In genomic region chr3:168250415-168250861, GRCh38 we compare ENCODE assay signal across 8 cellular contexts.
A peak's percentile ranks its signal among the peaks of the same experiment; 100 is the strongest.
DNase-seq lines count a peak whose midpoint lies in the region; ATAC-seq and TF ChIP-seq lines count a peak whose summit lies in the region.

No MANE protein-coding gene starts in this region.

- POLR2A ChIA-PET in naive thymus-derived CD8-positive, alpha-beta T cell (lab: Charles Lee), result no interaction called here

- H3K36me3 ChIP-seq in HUES6 (ENCODE audit: control insufficient read depth, insufficient read depth, low read length) (no peaks in the 10 kb centered on the region), colonic mucosa (no peaks in the 10 kb centered on the region)

- peaks cover 26% of the 10 kb centered on the region for H3K27me3 ChIP-seq in HUES6 (ENCODE audit: control insufficient read depth, insufficient read depth, low read length)
- peaks cover 34% of the 10 kb centered on the region for H3K27me3 ChIP-seq in colonic mucosa

- no peak overlapping the region for H3K27ac ChIP-seq in HUES6 (ENCODE audit: low read depth, low read length)
- H3K27ac ChIP-seq in colonic mucosa, result no peak overlapping the region

- H3K4me1 ChIP-seq in HUES6 (ENCODE audit: control insufficient read depth, insufficient read depth, low read length), result no peaks in the 10 kb centered on the region
- peaks cover 10% of the 10 kb centered on the region for H3K4me1 ChIP-seq in colonic mucosa

- intact Hi-C loops in colonic mucosa (cut with DNase I), result no loop called here

- peak; percentile 23 for DNase-seq in CD1c-positive myeloid dendritic cell (ENCODE audit: extremely low spot score)
- no peak for DNase-seq in colonic mucosa
- DNase-seq in naive thymus-derived CD8-positive, alpha-beta T cell, result no peak
- no peak for DNase-seq in SKM-1 (lab: John Stamatoyannopoulos, UW; ENCODE audit: unreplicated experiment)
- no peak for DNase-seq in NCI-H2196 treated with DMSO at 0.1 percent for 48 hours (lab: John Stamatoyannopoulos, UW; ENCODE audit: unreplicated experiment)
- DNase-seq in SW 1271 (lab: John Stamatoyannopoulos, UW), result no peak

- H3K9me3 Mint-ChIP-seq in naive thymus-derived CD8-positive, alpha-beta T cell, result peaks cover 0 to 9% (median 7%) of the 10 kb centered on the region in 9 donors

- peaks cover 22 to 63% (median 32%) of the 10 kb centered on the region in 5 donors for H3K27me3 Mint-ChIP-seq in naive thymus-derived CD8-positive, alpha-beta T cell

- peak; percentile 4 for ATAC-seq in GM19328 (IDR thresholded peaks at IDR 0.05; ENCODE audit: unreplicated experiment)
- ATAC-seq in naive thymus-derived CD8-positive, alpha-beta T cell, result no peak

- H3K9me3 ChIP-seq in HUES6 (ENCODE audit: control insufficient read depth, insufficient read depth, low read depth, low read length) (peaks cover 8% of the 10 kb centered on the region), colonic mucosa (no peaks in the 10 kb centered on the region)

- H3K9ac ChIP-seq in HUES6 (ENCODE audit: low read length) (no peak overlapping the region), colonic mucosa (ENCODE audit: low read depth in 2 of 2, low read length in 2 of 2) (no peak overlapping the region)

- peaks cover 0 to 3% (median 0%) of the 10 kb centered on the region in 3 donors for H3K36me3 Mint-ChIP-seq in naive thymus-derived CD8-positive, alpha-beta T cell

- peaks cover 2 to 17% (median 15%) of the 10 kb centered on the region in 4 donors for H3K4me1 Mint-ChIP-seq in naive thymus-derived CD8-positive, alpha-beta T cell

- no peak overlapping the region for H3K27ac Mint-ChIP-seq in naive thymus-derived CD8-positive, alpha-beta T cell

- H3K4me3 ChIP-seq in HUES6 (ENCODE audit: low read depth, low read length) (peak overlapping the region; percentile 62), colonic mucosa (peak overlapping the region; percentile 52)

- no peak for TF ChIP-seq CTCF in colonic mucosa (IDR thresholded peaks at IDR 0.05)

- H3K4me3 Mint-ChIP-seq in naive thymus-derived CD8-positive, alpha-beta T cell, result peak overlapping the region in 7 of 10 donors; percentile 4 to 82 (median 37)
